ENCODE assay signal across 17 cellular contexts in the genomic region with DNA sequence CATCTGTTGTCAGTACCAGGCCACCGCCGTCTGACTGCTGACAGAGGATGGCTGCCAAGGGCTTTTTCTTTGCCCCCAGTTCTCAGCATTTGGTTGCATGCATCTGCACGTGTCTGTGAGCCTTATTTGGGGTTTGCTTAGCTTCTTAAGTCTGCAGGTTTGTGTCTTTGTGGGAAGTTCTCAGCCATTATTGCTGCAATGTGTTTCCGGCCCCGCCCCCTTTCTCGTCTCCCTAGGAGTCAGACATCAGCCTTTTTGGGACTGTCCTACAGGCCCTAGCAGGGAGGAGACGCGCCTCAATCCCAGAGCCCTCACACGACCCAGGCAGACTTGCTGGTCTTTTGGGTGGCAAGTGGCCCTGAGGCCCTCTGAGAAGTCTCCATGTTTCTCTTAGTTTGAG. TPM values are rescaled to one million over a fixed set of nuclear protein-coding genes. Genes with fewer than 3 reads are reported as not detected.
A peak's percentile ranks its signal among the peaks of the same experiment; 100 is the strongest.
DNase-seq lines count a peak whose midpoint lies in the region; ATAC-seq and TF ChIP-seq lines count a peak whose summit lies in the region.
"Had no signal": no experiment of that assay in that cellular context is flagged by ENCODE, and none has a peak within 500 bp of the region (broad histone marks: within the 10 kb centered on the region; RNA-seq: fewer than 3 reads in every experiment).

No MANE protein-coding gene starts in this region.

- POLR2A ChIA-PET in activated CD8-positive, alpha-beta T cell treated with anti-CD3 and anti-CD28 coated beads for 36 hours (lab: Charles Lee) = no interaction called here

- no peak overlapping the region for H3K27ac Mint-ChIP-seq in activated CD8-positive, alpha-beta T cell treated with anti-CD3 and anti-CD28 coated beads for 36 hours
- H3K27ac Mint-ChIP-seq: activated CD4-positive, alpha-beta T cell treated with anti-CD3 and anti-CD28 coated beads, Interleukin-2, amount 10 ng/mL, durations not matched to agents 24 days and 14 days; IgD-negative memory B cell had no signal

- H3K9me3 ChIP-seq in spleen = no peaks in the 10 kb centered on the region
- H3K9me3 ChIP-seq: left lung had no signal

- intact Hi-C loops in left cardiac atrium (cut with DNase I) (no loop called here), spleen (cut with DNase I; ENCODE audit: low total_unique reads) (no loop called here)
- intact Hi-C loops in activated CD8-positive, alpha-beta T cell treated with anti-CD3 and anti-CD28 coated beads for 36 hours (cut with micrococcal nuclease) = no loop called here

- H3K36me3 ChIP-seq in H7 (replicated peaks; ENCODE audit: control insufficient read depth, insufficient read depth, low read length) (peaks cover 2% of the 10 kb centered on the region; the same call in 1 of the 2 replicates), spleen (peaks cover 0 to 94% (median 70%) of the 10 kb centered on the region in 6 donors)

- no peak overlapping the region for H3K27ac ChIP-seq in spleen
- H3K27ac ChIP-seq: left lung had no signal

- 46 to 80% (median 61%) methylated on average over 8 to 9 of the region's 9 CpGs for WGBS in spleen, 5 donors

- peaks cover 8 to 51% (median 19%) of the 10 kb centered on the region in 6 donors for H3K4me1 ChIP-seq in spleen

- peak; percentile 36 for DNase-seq in H7
- peak; percentile 78 for DNase-seq in MV-4-11 (lab: John Stamatoyannopoulos, UW)
- DNase-seq in left cardiac atrium = peak; percentile 19
- DNase-seq in spleen = peak; percentile 61
- no peak for DNase-seq in activated CD8-positive, alpha-beta T cell treated with anti-CD3 and anti-CD28 coated beads for 36 hours
- DNase-seq in NCI-H146 (lab: John Stamatoyannopoulos, UW) = no peak
- DNase-seq in germinal center (ENCODE audit: low spot score) = no peak
- DNase-seq: activated CD4-positive, alpha-beta T cell treated with anti-CD3 and anti-CD28 coated beads, Interleukin-2, amount 10 ng/mL, durations not matched to agents 24 days and 14 days; cortex of kidney; head of caudate nucleus; NCI-H1048; NCI-H2081 had no signal

- no peak for ATAC-seq in left cardiac atrium
- ATAC-seq in activated CD8-positive, alpha-beta T cell treated with anti-CD3 and anti-CD28 coated beads for 36 hours = no peak
- ATAC-seq: GM12878, left lung had no signal

- no peak overlapping the region for H3K4me3 Mint-ChIP-seq in activated CD8-positive, alpha-beta T cell treated with anti-CD3 and anti-CD28 coated beads for 36 hours
- H3K4me3 Mint-ChIP-seq: activated CD4-positive, alpha-beta T cell treated with anti-CD3 and anti-CD28 coated beads, Interleukin-2, amount 10 ng/mL, durations not matched to agents 24 days and 14 days; CD8-positive, alpha-beta memory T cell; IgD-negative memory B cell; neural crest cell had no signal

- H3K9me3 Mint-ChIP-seq in activated CD8-positive, alpha-beta T cell treated with anti-CD3 and anti-CD28 coated beads for 36 hours = no peaks in the 10 kb centered on the region
- H3K9me3 Mint-ChIP-seq: activated CD4-positive, alpha-beta T cell treated with anti-CD3 and anti-CD28 coated beads, Interleukin-2, amount 10 ng/mL, durations not matched to agents 24 days and 14 days; CD8-positive, alpha-beta memory T cell; IgD-negative memory B cell; neural crest cell had no signal

- H3K36me3 Mint-ChIP-seq in activated CD8-positive, alpha-beta T cell treated with anti-CD3 and anti-CD28 coated beads for 36 hours (ENCODE audit: low read depth) = peaks cover 5% of the 10 kb centered on the region

- H3K27me3 Mint-ChIP-seq in activated CD8-positive, alpha-beta T cell treated with anti-CD3 and anti-CD28 coated beads for 36 hours = no peaks in the 10 kb centered on the region
- H3K27me3 Mint-ChIP-seq: activated CD4-positive, alpha-beta T cell treated with anti-CD3 and anti-CD28 coated beads, Interleukin-2, amount 10 ng/mL, durations not matched to agents 24 days and 14 days; CD8-positive, alpha-beta memory T cell; IgD-negative memory B cell had no signal

- CTCF ChIA-PET in activated CD8-positive, alpha-beta T cell treated with anti-CD3 and anti-CD28 coated beads for 36 hours (lab: Charles Lee) = interaction anchor here (0.9 kb wide), 1 partner anchor 96 kb away, joined by 3 read pairs; no protein-coding TSS in a partner anchor

- no peak overlapping the region for H3K4me3 ChIP-seq in H7 (ENCODE audit: insufficient read depth, low read depth, low read length)
- H3K4me3 ChIP-seq in spleen = no peak overlapping the region
- H3K4me3 ChIP-seq: GM12878, left lung had no signal

- no peak for TF ChIP-seq POLR2A in spleen (IDR thresholded peaks at IDR 0.05)

- H3K27me3 ChIP-seq in H7 (ENCODE audit: control insufficient read depth, insufficient read depth, low read length) (no peaks in the 10 kb centered on the region), spleen (replicated peaks in 1 of 7) (no peaks in the 10 kb centered on the region)
- H3K27me3 ChIP-seq: left lung had no signal

- H3K4me1 Mint-ChIP-seq in activated CD8-positive, alpha-beta T cell treated with anti-CD3 and anti-CD28 coated beads for 36 hours (ENCODE audit: low read depth) = peaks cover 2% of the 10 kb centered on the region
- H3K4me1 Mint-ChIP-seq: activated CD4-positive, alpha-beta T cell treated with anti-CD3 and anti-CD28 coated beads, Interleukin-2, amount 10 ng/mL, durations not matched to agents 24 days and 14 days; neural crest cell had no signal

- no peak for TF ChIP-seq CTCF in spleen (IDR thresholded peaks at IDR 0.05 in 8 of 11, conservative IDR thresholded peaks at IDR 0.05 in 3 of 11)
- TF ChIP-seq CTCF in activated CD8-positive, alpha-beta T cell treated with anti-CD3 and anti-CD28 coated beads for 36 hours (IDR thresholded peaks at IDR 0.05) = no peak

RNA-seq across cellular contexts. Expression of gene MOB2, which starts 8.0 kb away (rescaled TPM):
- total RNA-seq in H7 (2014; rRNA removed; shearing (Covaris generic)) = 17.3 and 20.2 TPM in 2 replicates
- total RNA-seq in left cardiac atrium = 10 to 100 TPM; 36.6 to 44.0 TPM
- total RNA-seq in spleen = 10 to 100 TPM; 28.1 to 49.8 (median 42.3) TPM
- polyA plus RNA-seq in spleen = 10 to 100 TPM; 30.5 to 51.5 (median 32.6) TPM
- 10 to 100 TPM; 13.2 to 14.0 TPM for total RNA-seq in activated CD8-positive, alpha-beta T cell treated with anti-CD3 and anti-CD28 coated beads for 36 hours

Comparison
In these comparisons a context has a peak if more than half of its experiments do, and no peak if none do; other contexts are left out.
1. DNase-seq: peak in H7 (single experiment), MV-4-11 (single experiment), left cardiac atrium (single experiment) and spleen (single experiment); none in activated CD8-positive, alpha-beta T cell treated with anti-CD3 and anti-CD28 coated beads for 36 hours (single experiment), NCI-H146 (single experiment) and germinal center (single experiment).